In the genomic region with DNA sequence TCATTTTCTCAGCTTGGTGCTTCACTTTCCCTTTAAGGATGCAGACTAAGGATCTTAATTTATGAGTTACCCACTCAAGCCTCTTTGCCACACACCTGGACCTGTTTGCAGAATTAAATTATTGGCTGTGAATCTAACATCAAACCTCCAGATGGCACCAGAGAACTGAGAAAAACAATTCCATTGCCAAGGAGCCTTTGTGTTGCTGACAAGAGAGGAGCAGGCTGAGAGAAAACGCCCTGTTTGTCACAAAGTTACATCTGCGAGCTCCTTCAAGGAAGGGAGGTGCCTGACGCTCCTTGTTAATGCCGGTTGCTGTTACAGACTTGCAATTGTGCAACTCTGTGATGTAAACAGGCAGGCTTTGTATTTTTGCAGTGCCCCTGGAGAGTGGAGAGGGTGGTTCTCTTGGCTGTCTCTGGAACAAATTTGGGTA, we compare ENCODE assay signal across 8 cellular contexts. TPM values are rescaled to one million over a fixed set of nuclear protein-coding genes. Genes with fewer than 3 reads are reported as not detected.
DNase-seq lines count a peak whose midpoint lies in the region; ATAC-seq, FAIRE-seq and TF ChIP-seq lines count a peak whose summit lies in the region.

No MANE protein-coding gene starts in this region.

- no peak overlapping the region for H3K4ac ChIP-seq in mesenchymal stem cell (ENCODE audit: low read depth in 1 of 2, low read length in 2 of 2)

- no peak overlapping the region for H4K91ac ChIP-seq in mesenchymal stem cell (ENCODE audit: low read length)

- peak; percentile 66 for TF ChIP-seq CTCF in A549 (IDR thresholded peaks at IDR 0.05)
- peak; percentile 68 for TF ChIP-seq CTCF in epithelial cell of esophagus (IDR thresholded peaks at IDR 0.05; ENCODE audit: insufficient read depth, low read depth, low read length, missing control alignments)

- CTCF ChIA-PET in A549 (lab: Yijun Ruan, JAX), result interaction anchor here (0.6 to 6.1 kb wide), 56 partner anchors 10 to 1635 kb away, joined by 3 to 76 read pairs (median 4); a partner anchor contains a TSS

- H2BK12ac ChIP-seq in mesenchymal stem cell (ENCODE audit: low read length in 2 of 2), result no peak overlapping the region

- H3K79me1 ChIP-seq in mesenchymal stem cell (replicated peaks; ENCODE audit: low read length, poor library complexity, severe bottlenecking), result no peaks in the 10 kb centered on the region

- POLR2A ChIA-PET in A549 (lab: Yijun Ruan, JAX), result no interaction called here

- H3K36me3 ChIP-seq in SK-N-MC (ENCODE audit: insufficient read depth, low read length) (no peaks in the 10 kb centered on the region), mesenchymal stem cell (ENCODE audit: control insufficient read depth in 1 of 2, insufficient read depth in 2 of 2, low read depth in 1 of 2, low read length in 2 of 2) (no peaks in the 10 kb centered on the region)
- H3K36me3 ChIP-seq in effector memory CD4-positive, alpha-beta T cell (ENCODE audit: control insufficient read depth, insufficient read depth, low read length), result no peaks in the 10 kb centered on the region

- no peak for TF ChIP-seq POLR2A in A549 (IDR thresholded peaks at IDR 0.05; ENCODE audit: low read length)

- H2AK5ac ChIP-seq in mesenchymal stem cell (ENCODE audit: low read length, severe bottlenecking), result no peak overlapping the region

- H3K9ac ChIP-seq in SK-N-MC (ENCODE audit: insufficient read length), result no peak overlapping the region
- H3K9ac ChIP-seq in mesenchymal stem cell (ENCODE audit: low read length), result peak overlapping the region; percentile 9

- H3K9me3 ChIP-seq in A549 (peaks cover 7% of the 10 kb centered on the region; the same call in 1 of the 3 replicates), SK-N-MC (ENCODE audit: low read depth, low read length) (no peaks in the 10 kb centered on the region), mesenchymal stem cell (ENCODE audit: control insufficient read depth, low read length) (no peaks in the 10 kb centered on the region)
- H3K9me3 ChIP-seq in effector memory CD4-positive, alpha-beta T cell (ENCODE audit: control insufficient read depth, low read length), result no peaks in the 10 kb centered on the region

- H3K27me3 ChIP-seq in mesenchymal stem cell (ENCODE audit: control insufficient read depth in 1 of 2, insufficient read depth in 1 of 2, low read length in 2 of 2), result peaks cover 16 to 27% of the 10 kb centered on the region in 2 experiments
- no peaks in the 10 kb centered on the region for H3K27me3 ChIP-seq in effector memory CD4-positive, alpha-beta T cell (replicated peaks; ENCODE audit: control insufficient read depth, insufficient read depth, low read length, poor library complexity, severe bottlenecking)

- H2BK120ac ChIP-seq in mesenchymal stem cell (ENCODE audit: low read depth, low read length), result no peak overlapping the region

- DNase-seq in A549 (ENCODE audit: low read depth in 1 of 2, low spot score in 1 of 2) (peak; percentile 36 to 73), GM03348 (ENCODE audit: low spot score) (peak; percentile 70), NCI-H1092 treated with DMSO at 0.1 percent for 48 hours (lab: John Stamatoyannopoulos, UW) (peak; percentile 47), SK-N-MC (ENCODE audit: low read depth, low spot score) (peak; percentile 30), epithelial cell of esophagus (ENCODE audit: low read depth) (peak; percentile 95), mesenchymal stem cell (peak; percentile 66)
- DNase-seq in effector memory CD4-positive, alpha-beta T cell, result no peak

- H2AFZ ChIP-seq in mesenchymal stem cell (ENCODE audit: low read depth, low read length), result no peak overlapping the region

- TF ChIP-seq EP300 in A549 (IDR thresholded peaks at IDR 0.05), result no peak

- no peak overlapping the region for H4K8ac ChIP-seq in mesenchymal stem cell (ENCODE audit: low read length)

- 1% methylated on average over 4 of the region's 4 CpGs for WGBS in A549 (ENCODE audit: missing lambda C conversion rate)
- 0% methylated on average over 4 of the region's 4 CpGs for WGBS in mesenchymal stem cell

- H2BK5ac ChIP-seq in mesenchymal stem cell (ENCODE audit: low read depth, low read length, poor library complexity, severe bottlenecking), result no peak overlapping the region

- no peak overlapping the region for H3K14ac ChIP-seq in mesenchymal stem cell (ENCODE audit: low read length in 2 of 2)

- H3K23ac ChIP-seq in mesenchymal stem cell (ENCODE audit: low read length in 2 of 2), result no peak overlapping the region

- FAIRE-seq in A549 (lab: Jason Lieb, UNC), result no peak

- H3K4me2 ChIP-seq in A549 (no peak overlapping the region), mesenchymal stem cell (ENCODE audit: low read length, poor library complexity, severe bottlenecking) (no peak overlapping the region)

- H3K4me3 ChIP-seq in A549 (no peak overlapping the region), SK-N-MC (no peak overlapping the region), epithelial cell of esophagus (ENCODE audit: low read length) (no peak overlapping the region), mesenchymal stem cell (ENCODE audit: insufficient read depth in 1 of 2, low read depth in 1 of 2, low read length in 2 of 2) (no peak overlapping the region)
- no peak overlapping the region for H3K4me3 ChIP-seq in effector memory CD4-positive, alpha-beta T cell (ENCODE audit: insufficient read depth, low read depth, low read length, poor library complexity, severe bottlenecking)

- ATAC-seq in A549 (peak; percentile 76 to 87), HG02973 (IDR thresholded peaks at IDR 0.05; ENCODE audit: unreplicated experiment) (no peak)

- H3K18ac ChIP-seq in mesenchymal stem cell (ENCODE audit: low read depth in 1 of 2, low read length in 2 of 2), result no peak overlapping the region

- peak; percentile 73 to 78 for TF ChIP-seq RAD21 in A549 (conservative IDR thresholded peaks at IDR 0.05 in 1 of 2, IDR thresholded peaks at IDR 0.05 in 1 of 2)

- H2BK15ac ChIP-seq in mesenchymal stem cell (ENCODE audit: low read depth, poor library complexity, severe bottlenecking), result no peak overlapping the region

- no peak overlapping the region for H3K27ac ChIP-seq in A549
- no peak overlapping the region for H3K27ac ChIP-seq in SK-N-MC
- H3K27ac ChIP-seq in mesenchymal stem cell (ENCODE audit: low read length, poor library complexity, severe bottlenecking), result no peak overlapping the region
- no peak overlapping the region for H3K27ac ChIP-seq in effector memory CD4-positive, alpha-beta T cell (ENCODE audit: insufficient read depth, low read length, poor library complexity, severe bottlenecking)

- no peaks in the 10 kb centered on the region for H3K4me1 ChIP-seq in A549
- no peaks in the 10 kb centered on the region for H3K4me1 ChIP-seq in mesenchymal stem cell (ENCODE audit: control insufficient read depth, insufficient read depth, low read depth, low read length)
- peaks cover 4% of the 10 kb centered on the region for H3K4me1 ChIP-seq in effector memory CD4-positive, alpha-beta T cell (ENCODE audit: control insufficient read depth, insufficient read depth, low read length, poor library complexity, severe bottlenecking)

TF ChIP-seq in A549, 52 proteins besides CTCF, POLR2A, EP300 and RAD21:
- peak; percentile 51 for TF ChIP-seq SMC3 (IDR thresholded peaks at IDR 0.05)
- no peak for TF ChIP-seq FOXS1 (CRISPR knock-in tag; IDR thresholded peaks at IDR 0.05)
- TF ChIP-seq ESRRA (IDR thresholded peaks at IDR 0.05; ENCODE audit: borderline replicate concordance, low read length), result no peak
- no peak for TF ChIP-seq BHLHE40 (IDR thresholded peaks at IDR 0.05; ENCODE audit: low read depth, low read length)

RNA-seq across cellular contexts. Expression of a gene that starts 36.3 kb away (rescaled TPM):
- polyA plus RNA-seq in A549 (2011; rRNA removed) (not detected in 2 replicates), A549 (2017; fragmentation: RNase III; extraction: RNeasy Plus Mini Kit Qiagen cat#74134 plus additional on column Dnase treatment) (not detected in 3 replicates)
- polyA plus RNA-seq in A549 (2012; cell fraction: cytosol; rRNA removed), result not detected in 2 replicates
- not detected in 2 replicates for polyA plus RNA-seq in A549 (2012; cell fraction: nucleus; rRNA removed)
- 0.04 TPM in 1 of 2 replicates, not detected in the other for polyA minus RNA-seq in A549 (2011; rRNA and poly(A)+ RNA removed)
- not detected for polyA plus RNA-seq in mesenchymal stem cell (2013, experiment 1 of 2)
- not detected for polyA plus RNA-seq in mesenchymal stem cell (2013, experiment 2 of 2)

Comparison
In these comparisons a context has a peak if more than half of its experiments do, and no peak if none do; other contexts are left out.
1. DNase-seq: peak in A549 (2 of 2), GM03348 (single experiment), NCI-H1092 treated with DMSO at 0.1 percent for 48 hours (single experiment), SK-N-MC (single experiment), epithelial cell of esophagus (single experiment) and mesenchymal stem cell (single experiment); none in effector memory CD4-positive, alpha-beta T cell (0 of 3).